In the genomic region with DNA sequence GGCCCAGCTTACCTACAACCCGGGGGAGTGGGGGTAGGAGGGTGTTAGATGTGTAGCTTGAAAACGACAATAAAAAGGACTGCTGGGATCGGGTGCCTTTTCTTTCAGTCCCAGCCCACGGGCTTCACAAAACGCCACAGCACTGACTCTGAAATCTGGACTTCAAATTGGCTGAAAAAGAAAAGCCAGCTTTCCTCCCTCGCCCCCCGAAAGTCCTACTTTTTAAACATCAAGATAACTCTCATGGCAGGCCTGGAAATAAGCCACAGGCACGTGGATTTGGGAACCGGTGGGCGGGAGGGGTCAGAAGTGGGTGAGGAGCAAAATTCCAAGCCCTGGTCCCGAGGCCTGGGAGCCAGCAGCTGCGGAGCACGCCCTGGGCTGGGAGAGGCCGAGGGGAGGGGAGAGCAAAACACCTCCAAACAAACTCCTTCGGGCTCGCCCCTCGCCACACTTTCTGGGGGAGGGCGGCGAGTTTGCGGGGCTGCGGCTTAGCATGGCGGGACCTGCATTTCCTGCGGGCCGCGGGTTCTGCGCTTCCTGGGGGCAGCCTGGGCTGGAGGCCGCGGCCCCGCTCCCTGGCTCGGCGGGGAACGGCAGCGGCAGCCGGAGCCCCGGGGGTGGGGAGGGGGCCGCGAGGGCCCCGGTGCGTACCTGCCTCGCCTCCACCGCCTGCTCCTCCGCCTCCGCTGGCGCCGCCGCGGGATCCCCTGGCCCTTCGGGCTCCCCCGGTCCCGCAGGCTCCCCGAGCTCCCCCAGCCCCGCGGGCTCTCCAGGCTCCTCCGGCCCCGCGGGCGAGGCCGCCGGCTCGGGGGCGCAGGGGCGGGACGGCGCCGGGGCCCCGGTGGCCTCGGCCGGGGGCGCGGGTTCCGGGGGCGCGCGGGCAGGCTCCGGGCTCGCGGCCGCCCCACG, we compare ENCODE assay signal across 6 cellular contexts. TPM values are rescaled to one million over a fixed set of nuclear protein-coding genes. Genes with fewer than 3 reads are reported as not detected.
DNase-seq lines count a peak whose midpoint lies in the region; ATAC-seq and TF ChIP-seq lines count a peak whose summit lies in the region.
"Not testable (repeated sequence)": the region's sequence is repeated elsewhere in the genome, so short reads cannot be mapped to it uniquely, and the experiment has no call there.

No MANE protein-coding gene starts in this region.

- not testable (repeated sequence) for H3K36me3 ChIP-seq in Caco-2 (ENCODE audit: control insufficient read depth, insufficient read depth, low read length)
- peaks cover 21% of the 10 kb centered on the region for H3K36me3 ChIP-seq in lower lobe of right lung

- peak in 1 of 2 experiments; percentile 45 for DNase-seq in Caco-2
- peak; percentile 30 for DNase-seq in NB4 (ENCODE audit: low read depth)
- not testable (repeated sequence) for DNase-seq in activated T-helper 2 cell treated with anti-CD3 and anti-CD28 coated beads, Interferon-gamma antibody, Interleukin-2, Interleukin-4, amounts not matched to agents 10 μg/mL and 5 μg/mL and 100 μg/mL, durations not matched to agents 14 hours and 24 hours and 36 hours (ENCODE audit: low spot score); epithelial cell of proximal tubule (ENCODE audit: low read depth)
- DNase-seq in lower lobe of right lung = peak; percentile 50

- intact Hi-C loops in Caco-2 (cut with micrococcal nuclease; ENCODE audit: unreplicated experiment) = loop anchor here (5.0 kb wide), 1 partner anchor 38 kb away; no protein-coding TSS in a partner anchor
- intact Hi-C loops in activated T-helper 2 cell treated with anti-CD3 and anti-CD28 coated beads, Interferon-gamma antibody, Interleukin-2, Interleukin-4, amounts not matched to agents 10 μg/mL and 5 μg/mL and 100 μg/mL, durations not matched to agents 14 hours and 24 hours and 36 hours (cut with micrococcal nuclease) = loop anchor here (2.0 to 10.0 kb wide), 2 partner anchors 17 to 155 kb away; a partner anchor contains a TSS
- intact Hi-C loops in lower lobe of right lung (cut with DNase I) = not testable (repeated sequence)

- ATAC-seq in lower lobe of right lung = peak; percentile 31 to 49

- not testable (repeated sequence) for H3K27me3 Mint-ChIP-seq in Caco-2 (ENCODE audit: insufficient read depth, unreplicated experiment); activated T-helper 2 cell treated with anti-CD3 and anti-CD28 coated beads, Interferon-gamma antibody, Interleukin-2, Interleukin-4, amounts not matched to agents 10 μg/mL and 5 μg/mL and 100 μg/mL, durations not matched to agents 14 hours and 24 hours and 36 hours (ENCODE audit: low read depth)

- POLR2A ChIA-PET in Caco-2 (lab: Charles Lee) = interaction anchor here (1.0 to 1.3 kb wide), 2 partner anchors 36 to 153 kb away, joined by 3 to 4 read pairs; no protein-coding TSS in a partner anchor

- not testable (repeated sequence) for H3K9me3 Mint-ChIP-seq in Caco-2 (ENCODE audit: unreplicated experiment); activated T-helper 2 cell treated with anti-CD3 and anti-CD28 coated beads, Interferon-gamma antibody, Interleukin-2, Interleukin-4, amounts not matched to agents 10 μg/mL and 5 μg/mL and 100 μg/mL, durations not matched to agents 14 hours and 24 hours and 36 hours

- CTCF ChIA-PET in Caco-2 (lab: Charles Lee) = interaction anchor here (0.9 to 1.4 kb wide), 3 partner anchors 28 to 153 kb away, joined by 3 to 6 read pairs (median 4); no protein-coding TSS in a partner anchor

- TF ChIP-seq POLR2A in NB4 (IDR thresholded peaks at IDR 0.05; ENCODE audit: extremely low read depth, insufficient read length) = not testable (repeated sequence)

- H3K4me1 Mint-ChIP-seq in Caco-2 (ENCODE audit: low read depth, unreplicated experiment) = peaks cover 15% of the 10 kb centered on the region
- H3K4me1 Mint-ChIP-seq in activated T-helper 2 cell treated with anti-CD3 and anti-CD28 coated beads, Interferon-gamma antibody, Interleukin-2, Interleukin-4, amounts not matched to agents 10 μg/mL and 5 μg/mL and 100 μg/mL, durations not matched to agents 14 hours and 24 hours and 36 hours (ENCODE audit: low read depth) = peaks cover 24% of the 10 kb centered on the region

- not testable (repeated sequence) for H3K36me3 Mint-ChIP-seq in Caco-2 (ENCODE audit: insufficient read depth, unreplicated experiment)
- peaks cover 22% of the 10 kb centered on the region for H3K36me3 Mint-ChIP-seq in activated T-helper 2 cell treated with anti-CD3 and anti-CD28 coated beads, Interferon-gamma antibody, Interleukin-2, Interleukin-4, amounts not matched to agents 10 μg/mL and 5 μg/mL and 100 μg/mL, durations not matched to agents 14 hours and 24 hours and 36 hours (ENCODE audit: low read depth)

- not testable (repeated sequence) for TF ChIP-seq CTCF in Caco-2 (IDR thresholded peaks at IDR 0.05; ENCODE audit: insufficient read depth in 1 of 2, low read depth in 1 of 2, low read length in 1 of 2, severe bottlenecking in 1 of 2, unreplicated experiment in 1 of 2); NB4 (IDR thresholded peaks at IDR 0.05; ENCODE audit: low read depth, low read length); epithelial cell of proximal tubule (conservative IDR thresholded peaks at IDR 0.05; ENCODE audit: low read depth, low read length); lower lobe of right lung (IDR thresholded peaks at IDR 0.05)

- H3K4me3 Mint-ChIP-seq in Caco-2 (ENCODE audit: unreplicated experiment) = peak overlapping the region; percentile 77
- H3K4me3 Mint-ChIP-seq in activated T-helper 2 cell treated with anti-CD3 and anti-CD28 coated beads, Interferon-gamma antibody, Interleukin-2, Interleukin-4, amounts not matched to agents 10 μg/mL and 5 μg/mL and 100 μg/mL, durations not matched to agents 14 hours and 24 hours and 36 hours (ENCODE audit: low read depth) = peak overlapping the region; percentile 73

- not testable (repeated sequence) for H3K27me3 ChIP-seq in Caco-2 (replicated peaks; ENCODE audit: control insufficient read depth, insufficient read depth, low read length); lower lobe of right lung (ENCODE audit: low read depth)

- H3K27ac ChIP-seq in lower lobe of right lung (peak overlapping the region; percentile 86), skin epidermis (peak overlapping the region in 20 of 21 experiments; percentile 65 to 95 (median 80))

- not testable (repeated sequence) for BruUV-seq in Caco-2 (replicated peaks; lab: Mats Ljungman, UMichigan)

- H3K9me3 ChIP-seq in Caco-2, lower lobe of right lung: not testable (repeated sequence)

- H3K4me1 ChIP-seq in Caco-2 (peaks cover 13% of the 10 kb centered on the region), lower lobe of right lung (peaks cover 48% of the 10 kb centered on the region)

- H3K4me3 ChIP-seq in Caco-2 (ENCODE audit: low read depth, low read length) = peak overlapping the region; percentile 71
- H3K4me3 ChIP-seq in NB4 (ENCODE audit: low read depth, low read length) = peak overlapping the region; percentile 40
- peak overlapping the region; percentile 73 for H3K4me3 ChIP-seq in epithelial cell of proximal tubule (ENCODE audit: low read depth, low read length)
- peak overlapping the region; percentile 74 for H3K4me3 ChIP-seq in lower lobe of right lung
- H3K4me3 ChIP-seq in skin epidermis = peak overlapping the region; percentile 52 to 65 (median 57)

- peak overlapping the region; percentile 74 for H3K27ac Mint-ChIP-seq in Caco-2 (ENCODE audit: unreplicated experiment)
- not testable (repeated sequence) for H3K27ac Mint-ChIP-seq in activated T-helper 2 cell treated with anti-CD3 and anti-CD28 coated beads, Interferon-gamma antibody, Interleukin-2, Interleukin-4, amounts not matched to agents 10 μg/mL and 5 μg/mL and 100 μg/mL, durations not matched to agents 14 hours and 24 hours and 36 hours

RNA-seq across cellular contexts. Expression of a gene that starts 0.6 kb away (rescaled TPM):
- total RNA-seq in Caco-2 (2022) (66.8 and 70.2 TPM in 2 replicates), epithelial cell of proximal tubule (147 and 167 TPM in 2 replicates), lower lobe of right lung (105 TPM)
- total RNA-seq in activated T-helper 2 cell treated with anti-CD3 and anti-CD28 coated beads, Interferon-gamma antibody, Interleukin-2, Interleukin-4, amounts not matched to agents 10 μg/mL and 5 μg/mL and 100 μg/mL, durations not matched to agents 14 hours and 24 hours and 36 hours = 6.6 and 8.5 TPM in 2 replicates

RNA-seq across cellular contexts. Expression of a gene that starts 16.2 kb away (rescaled TPM):
- total RNA-seq in Caco-2 (2022) (37.4 and 48.2 TPM in 2 replicates), epithelial cell of proximal tubule (30.2 and 41.2 TPM in 2 replicates), lower lobe of right lung (29.6 TPM)
- total RNA-seq in activated T-helper 2 cell treated with anti-CD3 and anti-CD28 coated beads, Interferon-gamma antibody, Interleukin-2, Interleukin-4, amounts not matched to agents 10 μg/mL and 5 μg/mL and 100 μg/mL, durations not matched to agents 14 hours and 24 hours and 36 hours = 83.5 and 84.9 TPM in 2 replicates

RNA-seq across cellular contexts. Expression of a gene that starts 16.4 kb away (rescaled TPM):
- 37.7 and 38.8 TPM in 2 replicates for total RNA-seq in Caco-2 (2022)
- total RNA-seq in activated T-helper 2 cell treated with anti-CD3 and anti-CD28 coated beads, Interferon-gamma antibody, Interleukin-2, Interleukin-4, amounts not matched to agents 10 μg/mL and 5 μg/mL and 100 μg/mL, durations not matched to agents 14 hours and 24 hours and 36 hours = 32.1 and 33.2 TPM in 2 replicates
- 30.0 and 34.7 TPM in 2 replicates for total RNA-seq in epithelial cell of proximal tubule
- 31.6 TPM for total RNA-seq in lower lobe of right lung

RNA-seq across cellular contexts. Expression of a gene that starts 26.9 kb away (rescaled TPM):
- total RNA-seq in Caco-2 (2022) (349 and 356 TPM in 2 replicates), epithelial cell of proximal tubule (275 and 497 TPM in 2 replicates), lower lobe of right lung (122 TPM)
- 456 and 478 TPM in 2 replicates for total RNA-seq in activated T-helper 2 cell treated with anti-CD3 and anti-CD28 coated beads, Interferon-gamma antibody, Interleukin-2, Interleukin-4, amounts not matched to agents 10 μg/mL and 5 μg/mL and 100 μg/mL, durations not matched to agents 14 hours and 24 hours and 36 hours

RNA-seq across cellular contexts. Expression of a gene that starts 27.7 kb away (rescaled TPM):
- total RNA-seq in Caco-2 (2022) (40.4 and 47.5 TPM in 2 replicates), epithelial cell of proximal tubule (12.4 and 13.5 TPM in 2 replicates), lower lobe of right lung (32.2 TPM)
- total RNA-seq in activated T-helper 2 cell treated with anti-CD3 and anti-CD28 coated beads, Interferon-gamma antibody, Interleukin-2, Interleukin-4, amounts not matched to agents 10 μg/mL and 5 μg/mL and 100 μg/mL, durations not matched to agents 14 hours and 24 hours and 36 hours = 16.9 and 18.6 TPM in 2 replicates
